8 cellular contexts compared by ENCODE assay signal in the genomic region with DNA sequence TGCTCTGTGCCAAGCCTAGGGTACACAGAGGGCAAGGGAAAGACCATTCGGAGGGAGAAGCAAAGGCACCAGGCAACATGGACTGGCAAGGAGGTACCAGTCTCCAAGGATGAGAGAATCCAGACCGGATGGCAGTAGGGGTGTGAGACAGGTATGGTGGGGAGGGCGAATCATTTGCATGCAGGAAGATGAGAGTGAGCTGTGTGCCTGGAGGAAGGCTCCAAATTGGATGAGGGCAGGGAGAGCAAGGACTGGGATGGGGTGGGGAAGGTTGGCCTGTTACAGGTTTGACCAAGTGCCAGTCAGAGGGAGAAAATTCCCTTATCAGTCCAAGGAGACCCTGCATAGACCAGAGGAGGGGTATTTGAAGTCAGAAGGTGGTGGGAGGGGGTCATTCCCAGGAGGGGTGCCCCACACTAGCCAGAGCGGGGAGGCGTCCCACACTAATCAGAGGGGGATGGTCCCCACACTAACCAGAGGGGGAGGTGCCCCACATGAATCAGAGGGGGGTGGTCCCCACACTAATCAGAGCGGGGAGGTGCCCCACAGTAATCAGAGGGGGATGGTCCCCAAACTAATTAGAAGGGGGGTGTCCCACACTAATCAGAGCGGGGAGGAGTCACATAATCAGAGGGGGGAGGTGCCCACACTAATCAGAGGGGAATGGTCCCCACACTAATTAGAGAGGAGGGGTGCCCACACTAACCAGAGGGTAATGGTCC. TPM values are rescaled to one million over a fixed set of nuclear protein-coding genes. Genes with fewer than 3 reads are reported as not detected.
DNase-seq lines count a peak whose midpoint lies in the region; ATAC-seq, FAIRE-seq and TF ChIP-seq lines count a peak whose summit lies in the region.

No MANE protein-coding gene starts in this region.

- H3K9me3 ChIP-seq in WERI-Rb-1 (ENCODE audit: severe bottlenecking) (peaks cover 6% of the 10 kb centered on the region), cardiac muscle cell (ENCODE audit: low read depth) (no peaks in the 10 kb centered on the region)

- H3K36me3 ChIP-seq in WERI-Rb-1 (peaks cover 19% of the 10 kb centered on the region), cardiac muscle cell (no peaks in the 10 kb centered on the region)

- no peaks in the 10 kb centered on the region for H3K27me3 ChIP-seq in WERI-Rb-1 (ENCODE audit: insufficient read depth, low read depth, severe bottlenecking)
- H3K27me3 ChIP-seq in cardiac muscle cell, result no peaks in the 10 kb centered on the region

- ATAC-seq in HG03354 (IDR thresholded peaks at IDR 0.05; ENCODE audit: poor library complexity, severe bottlenecking, unreplicated experiment), result no peak

- H3K27ac ChIP-seq in WERI-Rb-1 (peak overlapping the region; percentile 77), cardiac muscle cell (no peak overlapping the region)

- FAIRE-seq in GM19239 (lab: Jason Lieb, UNC), result peak; percentile 40

- H3K4me1 ChIP-seq in cardiac muscle cell (ENCODE audit: low read depth), result peaks cover 14% of the 10 kb centered on the region

- DNase-seq in GM19239 (ENCODE audit: insufficient read length, low spot score) (no peak), WERI-Rb-1 (no peak), cardiac muscle cell (ENCODE audit: low read depth in 1 of 2, low spot score in 1 of 2) (no peak), skeletal muscle cell (ENCODE audit: low read depth) (no peak), HuH-7.5 (ENCODE audit: low spot score) (no peak), HUDEP-2 (lab: John Stamatoyannopoulos, UW; ENCODE audit: unreplicated experiment in 76 of 76) (no peak), C1 segment of cervical spinal cord (lab: John Stamatoyannopoulos, UW) (no peak)

- H3K4me3 ChIP-seq in WERI-Rb-1 (ENCODE audit: low read depth, low read length) (peak overlapping the region; percentile 94), cardiac muscle cell (peak overlapping the region; percentile 70), skeletal muscle cell (ENCODE audit: low read depth, low read length) (peak overlapping the region; percentile 85)

- TF ChIP-seq CTCF in WERI-Rb-1 (IDR thresholded peaks at IDR 0.05; ENCODE audit: low read depth, low read length), result no peak
- TF ChIP-seq CTCF in cardiac muscle cell (IDR thresholded peaks at IDR 0.05; ENCODE audit: low read depth, low read length), result no peak

RNA-seq across cellular contexts. Expression of gene CANT1, which starts 0.7 kb away (rescaled TPM):
- 55.3 and 55.9 TPM in 2 replicates for total RNA-seq in cardiac muscle cell
- polyA plus RNA-seq in cardiac muscle cell, result 33.6 and 45.8 TPM in 2 replicates

RNA-seq across cellular contexts. Expression of gene C1QTNF1, which starts 15.1 kb away (rescaled TPM):
- 12.5 and 16.4 TPM in 2 replicates for total RNA-seq in cardiac muscle cell
- 6.8 and 10.2 TPM in 2 replicates for polyA plus RNA-seq in cardiac muscle cell

RNA-seq across cellular contexts. Expression of gene LGALS3BP, which starts 29.1 kb away (rescaled TPM):
- 178 and 185 TPM in 2 replicates for total RNA-seq in cardiac muscle cell
- 181 and 213 TPM in 2 replicates for polyA plus RNA-seq in cardiac muscle cell
